Comparison of ENCODE assay signal across 1 cellular context in the genomic region with DNA sequence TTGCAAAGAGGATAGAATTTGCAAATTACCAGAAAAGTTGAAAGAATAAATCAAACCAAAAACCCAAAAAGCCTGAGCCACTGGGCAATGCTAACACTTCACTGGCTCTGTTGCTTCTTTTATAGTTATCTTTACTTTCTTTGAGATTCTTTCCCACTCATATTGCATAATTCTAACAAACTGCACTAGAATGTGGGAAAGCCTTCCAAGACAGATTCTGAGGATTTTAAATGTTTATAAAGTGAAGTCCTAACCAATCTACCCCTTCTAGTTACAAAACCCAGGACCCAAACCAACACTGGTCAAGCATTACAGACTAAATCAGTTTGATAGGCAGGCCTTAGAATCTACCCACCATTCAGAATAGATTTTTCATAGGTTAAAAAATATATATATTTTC.
TF ChIP-seq lines count a peak whose summit lies in the region.

No MANE protein-coding gene starts in this region.

TF ChIP-seq in SK-N-SH treated with all-trans-retinoic acid at 6 μM for 48 hours, 23 proteins besides CTCF, POLR2A, EP300 and RAD21:
- TF ChIP-seq, protein P1, sequence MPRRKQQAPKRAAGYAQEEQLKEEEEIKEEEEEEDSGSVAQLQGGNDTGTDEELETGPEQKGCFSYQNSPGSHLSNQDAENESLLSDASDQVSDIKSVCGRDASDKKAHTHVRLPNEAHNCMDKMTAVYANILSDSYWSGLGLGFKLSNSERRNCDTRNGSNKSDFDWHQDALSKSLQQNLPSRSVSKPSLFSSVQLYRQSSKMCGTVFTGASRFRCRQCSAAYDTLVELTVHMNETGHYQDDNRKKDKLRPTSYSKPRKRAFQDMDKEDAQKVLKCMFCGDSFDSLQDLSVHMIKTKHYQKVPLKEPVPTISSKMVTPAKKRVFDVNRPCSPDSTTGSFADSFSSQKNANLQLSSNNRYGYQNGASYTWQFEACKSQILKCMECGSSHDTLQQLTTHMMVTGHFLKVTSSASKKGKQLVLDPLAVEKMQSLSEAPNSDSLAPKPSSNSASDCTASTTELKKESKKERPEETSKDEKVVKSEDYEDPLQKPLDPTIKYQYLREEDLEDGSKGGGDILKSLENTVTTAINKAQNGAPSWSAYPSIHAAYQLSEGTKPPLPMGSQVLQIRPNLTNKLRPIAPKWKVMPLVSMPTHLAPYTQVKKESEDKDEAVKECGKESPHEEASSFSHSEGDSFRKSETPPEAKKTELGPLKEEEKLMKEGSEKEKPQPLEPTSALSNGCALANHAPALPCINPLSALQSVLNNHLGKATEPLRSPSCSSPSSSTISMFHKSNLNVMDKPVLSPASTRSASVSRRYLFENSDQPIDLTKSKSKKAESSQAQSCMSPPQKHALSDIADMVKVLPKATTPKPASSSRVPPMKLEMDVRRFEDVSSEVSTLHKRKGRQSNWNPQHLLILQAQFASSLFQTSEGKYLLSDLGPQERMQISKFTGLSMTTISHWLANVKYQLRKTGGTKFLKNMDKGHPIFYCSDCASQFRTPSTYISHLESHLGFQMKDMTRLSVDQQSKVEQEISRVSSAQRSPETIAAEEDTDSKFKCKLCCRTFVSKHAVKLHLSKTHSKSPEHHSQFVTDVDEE (CRISPR knock-in tag; IDR thresholded peaks at IDR 0.05): no peak
TF ChIP-seq in SK-N-SH treated with all-trans-retinoic acid at 6 μM for 48 hours: peak in this region for 0.
